In genomic region chr2:51998890-51999289, GRCh38 we compare ENCODE assay signal across 6 cellular contexts.
"Had no signal": no experiment of that assay in that cellular context is flagged by ENCODE, and none has a peak within 500 bp of the region (broad histone marks: within the 10 kb centered on the region; RNA-seq: fewer than 3 reads in every experiment).

No MANE protein-coding gene starts in this region.

- H3K36me3 Mint-ChIP-seq: IgD-negative memory B cell had no signal

- H3K27ac ChIP-seq: HL-60 had no signal

- H3K4me1 Mint-ChIP-seq: IgD-negative memory B cell had no signal

- DNase-seq: KBM-7, KG1 had no signal

- H3K4me3 Mint-ChIP-seq: IgD-negative memory B cell had no signal

- H3K4me3 ChIP-seq: K562 had no signal

- H3K27me3 Mint-ChIP-seq: IgD-negative memory B cell had no signal

- H3K27ac Mint-ChIP-seq: IgD-negative memory B cell had no signal

- ATAC-seq: HepG2, K562 had no signal
